Comparison of ENCODE assay signal across 9 cellular contexts in genomic region chr12:109571773-109572505, GRCh38. TPM values are rescaled to one million over a fixed set of nuclear protein-coding genes. Genes with fewer than 3 reads are reported as not detected.
DNase-seq lines count a peak whose midpoint lies in the region; ATAC-seq, FAIRE-seq and TF ChIP-seq lines count a peak whose summit lies in the region.
"Had no signal": no experiment of that assay in that cellular context is flagged by ENCODE, and none has a peak within 500 bp of the region (broad histone marks: within the 10 kb centered on the region; RNA-seq: fewer than 3 reads in every experiment).

No MANE protein-coding gene starts in this region.

- peak overlapping the region; percentile 90 for H3K4me3 Mint-ChIP-seq in stimulated activated naive CD8-positive, alpha-beta T cell treated with anti-CD3 and anti-CD28 coated beads, Interleukin-15, Interleukin-2, amounts not matched to agents 100 ng/mL and 50 ng/mL, for 24 hours
- peak overlapping the region in 1 of 2 donors; percentile 91 for H3K4me3 Mint-ChIP-seq in stimulated activated naive CD8-positive, alpha-beta T cell treated with anti-CD3 and anti-CD28 coated beads, Interleukin-15, amount 100 ng/mL, for 72 hours
- H3K4me3 Mint-ChIP-seq in activated CD4-positive, alpha-beta memory T cell treated with anti-CD3 and anti-CD28 coated beads for 36 hours: peak overlapping the region; percentile 86

- peak overlapping the region; percentile 83 for H3K27ac ChIP-seq in HepG2 (ENCODE audit: extremely low read length, insufficient read depth, low read length)
- H3K27ac ChIP-seq in foreskin keratinocyte: no peak overlapping the region
- H3K27ac ChIP-seq in small intestine (ENCODE audit: low read depth in 1 of 2, low read length in 1 of 2): no peak overlapping the region

- FAIRE-seq in HepG2 (lab: Jason Lieb, UNC) (no peak), small intestine (lab: Jason Lieb, UNC) (no peak)

- 75% methylated on average over 5 of the region's 5 CpGs for WGBS in HepG2 (ENCODE audit: low lambda C conversion rate)
- 59 to 89% (median 78%) methylated on average over 5 of the region's 5 CpGs for WGBS in small intestine, 3 donors

- H3K36me3 ChIP-seq in HepG2 (replicated peaks in 1 of 2; ENCODE audit: control insufficient read depth in 1 of 2, insufficient read depth in 2 of 2, low read length in 2 of 2): peaks cover 6 to 50% of the 10 kb centered on the region in 2 experiments
- H3K36me3 ChIP-seq in small intestine (ENCODE audit: control insufficient read depth in 2 of 2, insufficient read depth in 2 of 2, low read length in 2 of 2): peaks cover 0 to 6% of the 10 kb centered on the region in 2 donors

- no peaks in the 10 kb centered on the region for H3K27me3 Mint-ChIP-seq in stimulated activated naive CD8-positive, alpha-beta T cell treated with anti-CD3 and anti-CD28 coated beads, Interleukin-15, Interleukin-2, amounts not matched to agents 100 ng/mL and 50 ng/mL, for 24 hours
- H3K27me3 Mint-ChIP-seq in stimulated activated naive CD8-positive, alpha-beta T cell treated with anti-CD3 and anti-CD28 coated beads, Interleukin-15, amount 100 ng/mL, for 72 hours: no peaks in the 10 kb centered on the region
- no peaks in the 10 kb centered on the region for H3K27me3 Mint-ChIP-seq in activated CD4-positive, alpha-beta memory T cell treated with anti-CD3 and anti-CD28 coated beads for 36 hours

- no peak overlapping the region for H2AFZ ChIP-seq in HepG2 (ENCODE audit: low read length)

- POLR2A ChIA-PET in activated CD4-positive, alpha-beta memory T cell treated with anti-CD3 and anti-CD28 coated beads for 36 hours (lab: Charles Lee): interaction anchor here (2.7 kb wide), 1 partner anchor 95 kb away, joined by 10 read pairs; the partner anchor contains the start of genes KCTD10 and UBE3B
- POLR2A ChIA-PET in HepG2 (lab: Yijun Ruan, JAX): interaction anchor here (0.6 to 2.4 kb wide), 5 partner anchors 15 to 202 kb away, joined by 3 to 18 read pairs (median 5); no protein-coding TSS in a partner anchor

- peaks cover 22% of the 10 kb centered on the region for H3K36me3 Mint-ChIP-seq in stimulated activated naive CD8-positive, alpha-beta T cell treated with anti-CD3 and anti-CD28 coated beads, Interleukin-15, Interleukin-2, amounts not matched to agents 100 ng/mL and 50 ng/mL, for 24 hours (ENCODE audit: low read depth)
- H3K36me3 Mint-ChIP-seq in activated CD4-positive, alpha-beta memory T cell treated with anti-CD3 and anti-CD28 coated beads for 36 hours: peaks cover 21% of the 10 kb centered on the region

- peaks cover 37% of the 10 kb centered on the region for H3K79me2 ChIP-seq in HepG2 (ENCODE audit: insufficient read depth, low read length)

- TF ChIP-seq RAD21 in HepG2 (CRISPR knock-in tag; IDR thresholded peaks at IDR 0.05): no peak

- DNase-seq in stimulated activated naive CD8-positive, alpha-beta T cell treated with anti-CD3 and anti-CD28 coated beads, Interleukin-15, amount 100 ng/mL, for 72 hours: no peak
- DNase-seq in activated CD4-positive, alpha-beta memory T cell treated with anti-CD3 and anti-CD28 coated beads for 36 hours: no peak
- DNase-seq in HepG2 (ENCODE audit: low spot score) (no peak), D341Med (ENCODE audit: low spot score) (no peak), foreskin keratinocyte (no peak), small intestine (no peak)
- DNase-seq: activated CD4-positive, alpha-beta T cell treated with anti-CD3 and anti-CD28 coated beads, Interleukin-2, amount 50 U/mL, for 4 hours had no signal

- no peaks in the 10 kb centered on the region for H3K9me3 Mint-ChIP-seq in stimulated activated naive CD8-positive, alpha-beta T cell treated with anti-CD3 and anti-CD28 coated beads, Interleukin-15, Interleukin-2, amounts not matched to agents 100 ng/mL and 50 ng/mL, for 24 hours
- H3K9me3 Mint-ChIP-seq in stimulated activated naive CD8-positive, alpha-beta T cell treated with anti-CD3 and anti-CD28 coated beads, Interleukin-15, amount 100 ng/mL, for 72 hours: no peaks in the 10 kb centered on the region
- no peaks in the 10 kb centered on the region for H3K9me3 Mint-ChIP-seq in activated CD4-positive, alpha-beta memory T cell treated with anti-CD3 and anti-CD28 coated beads for 36 hours

- peaks cover 28% of the 10 kb centered on the region for H3K4me1 Mint-ChIP-seq in stimulated activated naive CD8-positive, alpha-beta T cell treated with anti-CD3 and anti-CD28 coated beads, Interleukin-15, Interleukin-2, amounts not matched to agents 100 ng/mL and 50 ng/mL, for 24 hours (ENCODE audit: low read depth)
- peaks cover 34% of the 10 kb centered on the region for H3K4me1 Mint-ChIP-seq in stimulated activated naive CD8-positive, alpha-beta T cell treated with anti-CD3 and anti-CD28 coated beads, Interleukin-15, amount 100 ng/mL, for 72 hours
- H3K4me1 Mint-ChIP-seq in activated CD4-positive, alpha-beta memory T cell treated with anti-CD3 and anti-CD28 coated beads for 36 hours (ENCODE audit: low read depth): peaks cover 27% of the 10 kb centered on the region

- TF ChIP-seq CTCF in HepG2 (CRISPR knock-in tag; IDR thresholded peaks at IDR 0.05) (no peak), foreskin keratinocyte (conservative IDR thresholded peaks at IDR 0.05) (no peak)

- peak overlapping the region in 2 of 3 experiments; percentile 51 to 79; a peak in 1 of 6 replicates for H3K4me3 ChIP-seq in HepG2 (replicated peaks in 1 of 3; ENCODE audit: insufficient read depth in 1 of 3, low read depth in 2 of 3, low read length in 3 of 3)
- no peak overlapping the region for H3K4me3 ChIP-seq in small intestine (ENCODE audit: low read depth in 1 of 2, low read length in 2 of 2)

- no peaks in the 10 kb centered on the region for H4K20me1 ChIP-seq in HepG2 (ENCODE audit: insufficient read depth, low read length)

- H3K4me2 ChIP-seq in HepG2 (ENCODE audit: low read depth, low read length): peak overlapping the region; percentile 86

- H3K9ac ChIP-seq in HepG2 (ENCODE audit: insufficient read depth, low read depth, low read length): peak overlapping the region; percentile 82; the same call in 1 of the 2 replicates

- no peak overlapping the region for H3K27ac Mint-ChIP-seq in stimulated activated naive CD8-positive, alpha-beta T cell treated with anti-CD3 and anti-CD28 coated beads, Interleukin-15, Interleukin-2, amounts not matched to agents 100 ng/mL and 50 ng/mL, for 24 hours
- no peak overlapping the region for H3K27ac Mint-ChIP-seq in stimulated activated naive CD8-positive, alpha-beta T cell treated with anti-CD3 and anti-CD28 coated beads, Interleukin-15, amount 100 ng/mL, for 72 hours
- H3K27ac Mint-ChIP-seq in activated CD4-positive, alpha-beta memory T cell treated with anti-CD3 and anti-CD28 coated beads for 36 hours: no peak overlapping the region

- intact Hi-C loops in activated CD4-positive, alpha-beta memory T cell treated with anti-CD3 and anti-CD28 coated beads for 36 hours (cut with micrococcal nuclease): loop anchor here (5.0 to 10.0 kb wide), 4 partner anchors 313 to 1060 kb away; partner anchors contain the start of genes GLTP, SSH1 and UNG
- intact Hi-C loops in HepG2 (cut with micrococcal nuclease; ENCODE audit: unreplicated experiment): no loop called here

- no peak for ATAC-seq in stimulated activated naive CD8-positive, alpha-beta T cell treated with anti-CD3 and anti-CD28 coated beads, Interleukin-15, amount 100 ng/mL, for 72 hours
- no peak for ATAC-seq in HepG2
- no peak for ATAC-seq in GM18870 (IDR thresholded peaks at IDR 0.05; ENCODE audit: unreplicated experiment)
- no peak for ATAC-seq in foreskin keratinocyte

- CTCF ChIA-PET in activated CD4-positive, alpha-beta memory T cell treated with anti-CD3 and anti-CD28 coated beads for 36 hours (lab: Charles Lee): interaction anchor here (1.3 kb wide), 1 partner anchor 25 kb away, joined by 3 read pairs; no protein-coding TSS in a partner anchor
- CTCF ChIA-PET in HepG2 (lab: Yijun Ruan, JAX; ENCODE audit: low intra/inter-chr PET ratio, low total read pairs): no interaction called here

- H3K9me3 ChIP-seq in HepG2 (ENCODE audit: low read length): no peaks in the 10 kb centered on the region
- H3K9me3 ChIP-seq in small intestine (ENCODE audit: control insufficient read depth, low read depth): no peaks in the 10 kb centered on the region

- H3K4me1 ChIP-seq in HepG2 (ENCODE audit: insufficient read depth, low read length) (peaks cover 64% of the 10 kb centered on the region), foreskin keratinocyte (peaks cover 5% of the 10 kb centered on the region), small intestine (ENCODE audit: control insufficient read depth in 2 of 2, insufficient read depth in 1 of 2, low read depth in 1 of 2, low read length in 1 of 2) (peaks cover 0 to 4% of the 10 kb centered on the region in 2 donors)

- TF ChIP-seq EP300 in HepG2 (IDR thresholded peaks at IDR 0.05; ENCODE audit: low read depth in 2 of 2, low read length in 2 of 2) (no peak), HepG2 (CRISPR knock-in tag; IDR thresholded peaks at IDR 0.05; ENCODE audit: borderline replicate concordance) (no peak)

- no peak for TF ChIP-seq POLR2A in HepG2 (IDR thresholded peaks at IDR 0.05; ENCODE audit: insufficient read depth in 1 of 2, low read depth in 2 of 2, low read length in 2 of 2)

- H3K27me3 ChIP-seq in HepG2 (ENCODE audit: control insufficient read depth in 1 of 2, insufficient read depth in 2 of 2, low read length in 2 of 2): no peaks in the 10 kb centered on the region
- no peaks in the 10 kb centered on the region for H3K27me3 ChIP-seq in foreskin keratinocyte
- no peaks in the 10 kb centered on the region for H3K27me3 ChIP-seq in small intestine (ENCODE audit: control insufficient read depth in 2 of 2, insufficient read depth in 2 of 2, low read length in 2 of 2)

- BruUV-seq in HepG2 (replicated peaks; lab: Mats Ljungman, UMichigan): no TSS peak

- in situ Hi-C loops in HepG2 (cut with HindIII; ENCODE audit: extremely low pct_ligation_motif_present, low pct_unique_long_range_greater_than_20kb): no loop called here

RNA-seq across cellular contexts. Expression of gene MMAB, which starts 1.4 kb away (rescaled TPM):
- 10 to 100 TPM; 42.4 to 48.3 TPM for total RNA-seq in activated CD4-positive, alpha-beta memory T cell treated with anti-CD3 and anti-CD28 coated beads for 36 hours
- total RNA-seq in HepG2 (2016; rRNA removed; fragmentation: Illumina TruSeq; extraction: Trizol) (77.3 and 112 TPM in 2 replicates), foreskin keratinocyte (68.0 and 91.7 TPM in 2 replicates)
- 32.4 and 42.7 TPM in 2 replicates for total RNA-seq in HepG2 (2016; cell fraction: cytosol; rRNA removed; fragmentation: Illumina TruSeq; extraction: Trizol; ENCODE audit: low read depth)
- total RNA-seq in HepG2 (2016; cell fraction: insoluble cytoplasmic fraction; rRNA removed; fragmentation: Illumina TruSeq; extraction: Trizol): 80.5 and 108 TPM in 2 replicates
- total RNA-seq in HepG2 (2016; cell fraction: membrane; rRNA removed; fragmentation: Illumina TruSeq; extraction: Trizol): 59.5 and 67.4 TPM in 2 replicates
- 37.8 and 41.0 TPM in 2 replicates for total RNA-seq in HepG2 (2016; cell fraction: nucleus; rRNA removed; fragmentation: Illumina TruSeq; extraction: Trizol)
- polyA plus RNA-seq in HepG2 (2011; rRNA removed) (26.1 and 33.2 TPM in 2 replicates), foreskin keratinocyte (97.6 and 115 TPM in 2 replicates), small intestine (10 to 100 TPM; 23.9 to 95.9 (median 30.5) TPM)
- polyA plus RNA-seq in HepG2 (2011; cell fraction: cytosol; rRNA removed): 29.9 and 32.2 TPM in 2 replicates
- 34.9 and 43.2 TPM in 2 replicates for polyA plus RNA-seq in HepG2 (2011; cell fraction: nucleus; rRNA removed)
- polyA plus RNA-seq in HepG2 (2012): 39.1 and 40.4 TPM in 2 replicates
- 36.6 and 44.0 TPM in 2 replicates for polyA plus RNA-seq in HepG2 (2016; cell fraction: cytosol; fragmentation: Illumina TruSeq; extraction: Trizol; ENCODE audit: low read depth)
- polyA plus RNA-seq in HepG2 (2016; cell fraction: insoluble cytoplasmic fraction; fragmentation: Illumina TruSeq; extraction: Trizol; ENCODE audit: low read depth): 98.7 and 99.8 TPM in 2 replicates
- polyA plus RNA-seq in HepG2 (2016; cell fraction: membrane; fragmentation: Illumina TruSeq; extraction: Trizol; ENCODE audit: low read depth): 39.9 and 52.5 TPM in 2 replicates
- 58.2 and 63.9 TPM in 2 replicates for polyA plus RNA-seq in HepG2 (2016; cell fraction: nucleus; fragmentation: Illumina TruSeq; extraction: Trizol; ENCODE audit: insufficient read depth, low read depth)
- 37.1 and 53.3 TPM in 2 replicates for polyA minus RNA-seq in HepG2 (2011; rRNA and poly(A)+ RNA removed; ENCODE audit: low replicate concordance)
- 11.8 and 16.2 TPM in 2 replicates for polyA minus RNA-seq in HepG2 (2011; cell fraction: cytosol; rRNA and poly(A)+ RNA removed)
- 21.0 and 29.1 TPM in 2 replicates for polyA minus RNA-seq in HepG2 (2011; cell fraction: nucleus; rRNA and poly(A)+ RNA removed)

RNA-seq across cellular contexts. Expression of gene MVK, which starts 1.7 kb away (rescaled TPM):
- total RNA-seq in activated CD4-positive, alpha-beta memory T cell treated with anti-CD3 and anti-CD28 coated beads for 36 hours: 10 to 100 TPM; 21.2 TPM
- 47.1 and 66.9 TPM in 2 replicates for total RNA-seq in HepG2 (2016; rRNA removed; fragmentation: Illumina TruSeq; extraction: Trizol)
- total RNA-seq in HepG2 (2016; cell fraction: cytosol; rRNA removed; fragmentation: Illumina TruSeq; extraction: Trizol; ENCODE audit: low read depth): 15.1 and 17.9 TPM in 2 replicates
- total RNA-seq in HepG2 (2016; cell fraction: insoluble cytoplasmic fraction; rRNA removed; fragmentation: Illumina TruSeq; extraction: Trizol): 40.9 and 70.6 TPM in 2 replicates
- total RNA-seq in HepG2 (2016; cell fraction: membrane; rRNA removed; fragmentation: Illumina TruSeq; extraction: Trizol): 34.1 and 39.6 TPM in 2 replicates
- 38.8 and 47.2 TPM in 2 replicates for total RNA-seq in HepG2 (2016; cell fraction: nucleus; rRNA removed; fragmentation: Illumina TruSeq; extraction: Trizol)
- polyA plus RNA-seq in HepG2 (2011; rRNA removed): 11.6 and 22.5 TPM in 2 replicates
- 12.4 and 13.5 TPM in 2 replicates for polyA plus RNA-seq in HepG2 (2011; cell fraction: cytosol; rRNA removed)
- 32.0 and 47.6 TPM in 2 replicates for polyA plus RNA-seq in HepG2 (2011; cell fraction: nucleus; rRNA removed)
- polyA plus RNA-seq in HepG2 (2012): 19.2 and 28.6 TPM in 2 replicates
- 16.3 and 19.9 TPM in 2 replicates for polyA plus RNA-seq in HepG2 (2016; cell fraction: cytosol; fragmentation: Illumina TruSeq; extraction: Trizol; ENCODE audit: low read depth)
- 42.0 and 50.4 TPM in 2 replicates for polyA plus RNA-seq in HepG2 (2016; cell fraction: insoluble cytoplasmic fraction; fragmentation: Illumina TruSeq; extraction: Trizol; ENCODE audit: low read depth)
- polyA plus RNA-seq in HepG2 (2016; cell fraction: membrane; fragmentation: Illumina TruSeq; extraction: Trizol; ENCODE audit: low read depth): 26.9 and 30.0 TPM in 2 replicates
- polyA plus RNA-seq in HepG2 (2016; cell fraction: nucleus; fragmentation: Illumina TruSeq; extraction: Trizol; ENCODE audit: insufficient read depth, low read depth): 78.2 and 82.6 TPM in 2 replicates
- polyA minus RNA-seq in HepG2 (2011; rRNA and poly(A)+ RNA removed; ENCODE audit: low replicate concordance): 19.6 and 22.9 TPM in 2 replicates
- polyA minus RNA-seq in HepG2 (2011; cell fraction: cytosol; rRNA and poly(A)+ RNA removed): 6.1 and 8.0 TPM in 2 replicates
- 12.2 and 21.1 TPM in 2 replicates for polyA minus RNA-seq in HepG2 (2011; cell fraction: nucleus; rRNA and poly(A)+ RNA removed)
- 52.2 and 55.9 TPM in 2 replicates for total RNA-seq in foreskin keratinocyte
- polyA plus RNA-seq in foreskin keratinocyte: 60.5 and 64.7 TPM in 2 replicates
- 10 to 100 TPM; 15.1 to 36.4 (median 17.0) TPM for polyA plus RNA-seq in small intestine

Comparison
In these comparisons a context has a peak if more than half of its experiments do, and no peak if none do; other contexts are left out.
1. H3K4me3 ChIP-seq: peak in HepG2 (2 of 3); none in small intestine (0 of 2).